In genomic region chr19:19575411-19575810, GRCh38 we compare ENCODE assay signal across 26 cellular contexts. TPM values are rescaled to one million over a fixed set of nuclear protein-coding genes. Genes with fewer than 3 reads are reported as not detected.
DNase-seq lines count a peak whose midpoint lies in the region; ATAC-seq, FAIRE-seq and TF ChIP-seq lines count a peak whose summit lies in the region.
"Had no signal": no experiment of that assay in that cellular context is flagged by ENCODE, and none has a peak within 500 bp of the region (broad histone marks: within the 10 kb centered on the region; RNA-seq: fewer than 3 reads in every experiment).

No MANE protein-coding gene starts in this region.

- H3K4me1 Mint-ChIP-seq in stimulated activated naive CD8-positive, alpha-beta T cell treated with anti-CD3 and anti-CD28 coated beads, Interleukin-15, Interleukin-2, amounts not matched to agents 100 ng/mL and 50 ng/mL, for 24 hours (ENCODE audit: low read depth), result no peaks in the 10 kb centered on the region
- H3K4me1 Mint-ChIP-seq in stimulated activated naive CD8-positive, alpha-beta T cell treated with anti-CD3 and anti-CD28 coated beads, Interleukin-15, amount 100 ng/mL, for 72 hours, result peaks cover 14% of the 10 kb centered on the region
- no peaks in the 10 kb centered on the region for H3K4me1 Mint-ChIP-seq in type B pancreatic cell (ENCODE audit: unreplicated experiment)

- peaks cover 0 to 1% of the 10 kb centered on the region in 2 experiments for H4K20me1 ChIP-seq in H1 (replicated peaks in 1 of 2; ENCODE audit: control insufficient read depth in 1 of 2, insufficient read depth in 2 of 2, low read length in 2 of 2)

- no peak overlapping the region for H3K4ac ChIP-seq in H1 (replicated peaks; ENCODE audit: insufficient read length, low read depth, low read length)

- H3K4me2 ChIP-seq in H1 (ENCODE audit: insufficient read depth in 1 of 2, low read depth in 2 of 2, low read length in 2 of 2), result no peak overlapping the region

- H4K5ac ChIP-seq in H1 (ENCODE audit: insufficient read length, low read depth, low read length), result no peak overlapping the region

- TF ChIP-seq RAD21 in H1 (IDR thresholded peaks at IDR 0.05 in 1 of 2, conservative IDR thresholded peaks at IDR 0.05 in 1 of 2; ENCODE audit: low read depth in 2 of 2, low read length in 2 of 2), result no peak

- no peak overlapping the region for H3K4me3 Mint-ChIP-seq in stimulated activated naive CD8-positive, alpha-beta T cell treated with anti-CD3 and anti-CD28 coated beads, Interleukin-15, Interleukin-2, amounts not matched to agents 100 ng/mL and 50 ng/mL, for 24 hours
- H3K4me3 Mint-ChIP-seq in stimulated activated naive CD8-positive, alpha-beta T cell treated with anti-CD3 and anti-CD28 coated beads, Interleukin-15, amount 100 ng/mL, for 72 hours, result no peak overlapping the region
- H3K4me3 Mint-ChIP-seq in type B pancreatic cell, result no peak overlapping the region
- H3K4me3 Mint-ChIP-seq: activated naive CD4-positive, alpha-beta T cell treated with anti-CD3 and anti-CD28 coated beads, Interleukin-2, amount 10 ng/mL, durations not matched to agents 7 days and 5 days; activated T-cell treated with anti-CD3 and anti-CD28 coated beads, Interleukin-2, amount 50 U/mL, for 4 hours; mesothelial cell of epicardium; natural killer cell had no signal

- CTCF ChIA-PET in H1 (lab: Charles Lee; ENCODE audit: partially characterized antibody), result interaction anchor here (1.0 to 11.1 kb wide), 3 partner anchors 21 to 44 kb away, joined by 3 to 101 read pairs (median 4); no protein-coding TSS in a partner anchor

- no peak overlapping the region for H4K91ac ChIP-seq in H1 (replicated peaks; ENCODE audit: insufficient read length, low read length)

- TF ChIP-seq POLR2A in H1 (IDR thresholded peaks at IDR 0.05; ENCODE audit: control extremely low read depth in 1 of 2, low read depth in 2 of 2, low read length in 2 of 2), result no peak

- no peaks in the 10 kb centered on the region for H3K9me3 Mint-ChIP-seq in stimulated activated naive CD8-positive, alpha-beta T cell treated with anti-CD3 and anti-CD28 coated beads, Interleukin-15, Interleukin-2, amounts not matched to agents 100 ng/mL and 50 ng/mL, for 24 hours
- H3K9me3 Mint-ChIP-seq in stimulated activated naive CD8-positive, alpha-beta T cell treated with anti-CD3 and anti-CD28 coated beads, Interleukin-15, amount 100 ng/mL, for 72 hours, result no peaks in the 10 kb centered on the region
- no peaks in the 10 kb centered on the region for H3K9me3 Mint-ChIP-seq in type B pancreatic cell
- H3K9me3 Mint-ChIP-seq: activated naive CD4-positive, alpha-beta T cell treated with anti-CD3 and anti-CD28 coated beads, Interleukin-2, amount 10 ng/mL, durations not matched to agents 7 days and 5 days; activated T-cell treated with anti-CD3 and anti-CD28 coated beads, Interleukin-2, amount 50 U/mL, for 4 hours; mesothelial cell of epicardium; natural killer cell had no signal

- no peaks in the 10 kb centered on the region; a peak in 1 of 8 replicates for H3K36me3 ChIP-seq in H1 (ENCODE audit: control insufficient read depth in 2 of 4, insufficient read depth in 4 of 4, low read length in 3 of 4)
- H3K36me3 ChIP-seq: heart left ventricle, MG63, vagina had no signal

- peak overlapping the region; percentile 24 for H3K27ac Mint-ChIP-seq in stimulated activated naive CD8-positive, alpha-beta T cell treated with anti-CD3 and anti-CD28 coated beads, Interleukin-15, Interleukin-2, amounts not matched to agents 100 ng/mL and 50 ng/mL, for 24 hours
- H3K27ac Mint-ChIP-seq in stimulated activated naive CD8-positive, alpha-beta T cell treated with anti-CD3 and anti-CD28 coated beads, Interleukin-15, amount 100 ng/mL, for 72 hours, result peak overlapping the region; percentile 20 to 89
- H3K27ac Mint-ChIP-seq in type B pancreatic cell, result no peak overlapping the region
- H3K27ac Mint-ChIP-seq: activated naive CD4-positive, alpha-beta T cell treated with anti-CD3 and anti-CD28 coated beads, Interleukin-2, amount 10 ng/mL, durations not matched to agents 7 days and 5 days; mesothelial cell of epicardium; natural killer cell had no signal

- no peaks in the 10 kb centered on the region; the same call in 1 of the 2 replicates for H3K23me2 ChIP-seq in H1 (ENCODE audit: low read depth, low read length)

- no peaks in the 10 kb centered on the region for H3K27me3 Mint-ChIP-seq in stimulated activated naive CD8-positive, alpha-beta T cell treated with anti-CD3 and anti-CD28 coated beads, Interleukin-15, Interleukin-2, amounts not matched to agents 100 ng/mL and 50 ng/mL, for 24 hours
- H3K27me3 Mint-ChIP-seq in stimulated activated naive CD8-positive, alpha-beta T cell treated with anti-CD3 and anti-CD28 coated beads, Interleukin-15, amount 100 ng/mL, for 72 hours, result no peaks in the 10 kb centered on the region
- no peaks in the 10 kb centered on the region for H3K27me3 Mint-ChIP-seq in type B pancreatic cell
- H3K27me3 Mint-ChIP-seq: activated naive CD4-positive, alpha-beta T cell treated with anti-CD3 and anti-CD28 coated beads, Interleukin-2, amount 10 ng/mL, durations not matched to agents 7 days and 5 days had no signal

- H2BK12ac ChIP-seq in H1 (ENCODE audit: low read depth, low read length), result no peak overlapping the region

- TF ChIP-seq EP300 in H1 (IDR thresholded peaks at IDR 0.05; ENCODE audit: borderline replicate concordance in 1 of 2, low read depth in 2 of 2, low read length in 2 of 2), result no peak; a peak in 1 of 3 replicates

- no peak overlapping the region for H3K14ac ChIP-seq in H1 (ENCODE audit: insufficient read length)

- H3K27me3 ChIP-seq in H1 (replicated peaks in 1 of 4; ENCODE audit: control insufficient read depth in 3 of 4, extremely low read depth in 1 of 4, insufficient read depth in 3 of 4, low read length in 3 of 4), result no peaks in the 10 kb centered on the region; a peak in 1 of 7 replicates
- H3K27me3 ChIP-seq: dorsolateral prefrontal cortex, heart left ventricle, left lung, MG63, vagina had no signal

- H3K36me3 Mint-ChIP-seq in stimulated activated naive CD8-positive, alpha-beta T cell treated with anti-CD3 and anti-CD28 coated beads, Interleukin-15, Interleukin-2, amounts not matched to agents 100 ng/mL and 50 ng/mL, for 24 hours (ENCODE audit: low read depth), result no peaks in the 10 kb centered on the region
- peaks cover 4% of the 10 kb centered on the region for H3K36me3 Mint-ChIP-seq in type B pancreatic cell
- H3K36me3 Mint-ChIP-seq: natural killer cell had no signal

- no peak overlapping the region for H3K27ac ChIP-seq in H1 (ENCODE audit: low read depth, low read length)
- H3K27ac ChIP-seq in coronary artery, result no peak overlapping the region
- H3K27ac ChIP-seq: dorsolateral prefrontal cortex, epithelial cell of prostate, heart left ventricle, left lung, vagina had no signal

- no peak overlapping the region for H2BK5ac ChIP-seq in H1 (ENCODE audit: low read depth, low read length)

- no peak overlapping the region for H4K8ac ChIP-seq in H1 (ENCODE audit: extremely low read depth, insufficient read depth, low read length)

- ATAC-seq in stimulated activated naive CD8-positive, alpha-beta T cell treated with anti-CD3 and anti-CD28 coated beads, Interleukin-15, Interleukin-2, amounts not matched to agents 100 U/mL and 50 U/mL, for 24 hours, result no peak
- no peak for ATAC-seq in stimulated activated naive CD8-positive, alpha-beta T cell treated with anti-CD3 and anti-CD28 coated beads, Interleukin-15, amount 100 ng/mL, for 72 hours
- ATAC-seq: activated T-cell treated with anti-CD3 and anti-CD28 coated beads, Interleukin-2, amount 50 U/mL, for 4 hours; heart left ventricle; left lung; natural killer cell; SK-N-SH treated with all-trans-retinoic acid at 6 μM for 48 hours had no signal

- H3K18ac ChIP-seq in H1 (ENCODE audit: extremely low read depth, low read length), result no peak overlapping the region; the same call in 1 of the 2 replicates

- no peak overlapping the region for H2AFZ ChIP-seq in H1 (ENCODE audit: low read length)

- no peaks in the 10 kb centered on the region for H3K79me1 ChIP-seq in H1 (ENCODE audit: low read depth, low read length)

- H3K4me3 ChIP-seq in H1 (ENCODE audit: extremely low read depth in 1 of 4, insufficient read depth in 2 of 4, low read depth in 3 of 4, low read length in 4 of 4), result no peak overlapping the region
- H3K4me3 ChIP-seq in coronary artery, result no peak overlapping the region
- H3K4me3 ChIP-seq: dorsolateral prefrontal cortex, heart left ventricle, left lung, MG63, vagina had no signal

- FAIRE-seq in H1 (lab: Jason Lieb, UNC), result peak; percentile 63
- FAIRE-seq: GM12892, GM19239 had no signal

- H3K79me2 ChIP-seq in H1 (ENCODE audit: control insufficient read depth in 1 of 2, insufficient read depth in 2 of 2, low read length in 2 of 2), result no peaks in the 10 kb centered on the region

- H2BK20ac ChIP-seq in H1 (ENCODE audit: low read length), result no peak overlapping the region

- no peaks in the 10 kb centered on the region for H3K9me3 ChIP-seq in H1 (ENCODE audit: insufficient read depth in 2 of 2, low read depth in 1 of 2, low read length in 1 of 2)
- H3K9me3 ChIP-seq: Caco-2, heart left ventricle, left lung, MG63, vagina had no signal

- H3K4me1 ChIP-seq in H1 (replicated peaks in 1 of 4; ENCODE audit: control insufficient read depth in 3 of 4, insufficient read depth in 4 of 4, low read length in 3 of 4), result peaks cover 0 to 5% (median 2%) of the 10 kb centered on the region in 4 experiments; a peak in 5 of 7 replicates
- H3K4me1 ChIP-seq: Caco-2, heart left ventricle, left lung, vagina had no signal

- H2BK15ac ChIP-seq in H1 (ENCODE audit: low read length), result no peak overlapping the region

- POLR2A ChIA-PET in H1 (lab: Charles Lee; ENCODE audit: partially characterized antibody), result no interaction called here

- no peak for DNase-seq in stimulated activated naive CD8-positive, alpha-beta T cell treated with anti-CD3 and anti-CD28 coated beads, Interleukin-15, Interleukin-2, amounts not matched to agents 100 U/mL and 50 U/mL, for 24 hours
- DNase-seq in NCI-H748 (lab: John Stamatoyannopoulos, UW; ENCODE audit: unreplicated experiment) (peak; percentile 93), H1 (ENCODE audit: low read depth in 1 of 2, low spot score in 2 of 2) (no peak), type B pancreatic cell (ENCODE audit: extremely low spot score, unreplicated experiment) (no peak), KG1 (lab: John Stamatoyannopoulos, UW) (no peak), coronary artery (ENCODE audit: low spot score) (no peak)
- DNase-seq in stimulated activated naive CD8-positive, alpha-beta T cell treated with anti-CD3 and anti-CD28 coated beads, Interleukin-15, amount 100 ng/mL, for 72 hours, result no peak
- DNase-seq: activated naive CD4-positive, alpha-beta T cell treated with anti-CD3 and anti-CD28 coated beads, Interleukin-2, amount 10 ng/mL, durations not matched to agents 7 days and 5 days; activated T-cell treated with anti-CD3 and anti-CD28 coated beads, Interleukin-2, amount 50 U/mL, for 4 hours; Caco-2; caudate nucleus; dorsolateral prefrontal cortex; heart left ventricle; left lung; MG63; natural killer cell; NCI-H187 treated with DMSO at 0.1 percent for 48 hours; NCI-H446 treated with DMSO at 0.1 percent for 48 hours; posterior cingulate gyrus had no signal

- no peak overlapping the region for H3K9ac ChIP-seq in H1 (replicated peaks in 1 of 4; ENCODE audit: extremely low read depth in 1 of 4, low read depth in 3 of 4, low read length in 3 of 4)

- TF ChIP-seq CTCF in H1 (IDR thresholded peaks at IDR 0.05; ENCODE audit: control extremely low read depth in 1 of 3, insufficient read depth in 1 of 3, low read depth in 1 of 3, low read length in 3 of 3) (no peak), type B pancreatic cell (conservative IDR thresholded peaks at IDR 0.05) (no peak), coronary artery (IDR thresholded peaks at IDR 0.05) (no peak)

- WGBS in H1 (ENCODE audit: extremely low coverage in 1 of 2, insufficient coverage in 1 of 2, insufficient read length in 1 of 2, insufficient replicate concordance in 2 of 2, low coverage in 1 of 2, low lambda C conversion rate in 2 of 2, missing lambda C conversion rate in 1 of 2), 2 experiments, result 49% methylated on average over 6 of the region's 6 CpGs; no CpG with 5 or more reads in 1 of the 2 experiments

- no peak overlapping the region for H3K23ac ChIP-seq in H1 (ENCODE audit: insufficient read length)

- no peak overlapping the region for H2AK5ac ChIP-seq in H1 (ENCODE audit: low read depth, low read length)

- H3K56ac ChIP-seq in H1 (replicated peaks; ENCODE audit: insufficient read length, low read depth, low read length), result no peak overlapping the region

- H2BK120ac ChIP-seq in H1 (replicated peaks; ENCODE audit: low read depth, low read length), result no peak overlapping the region

RNA-seq across cellular contexts. Expression of gene CILP2, which starts 37.3 kb away (rescaled TPM):
- 5.8 and 5.9 TPM in 2 replicates for total RNA-seq in H1 (2021; fragmentation: NEBNext Ultra II Directional; extraction: Animal tissue kit (Norgen Biotek cat#: 25700))
- polyA plus RNA-seq in H1 (2011; rRNA removed), result 4.4 and 8.2 TPM in 2 replicates
- polyA plus RNA-seq in H1 (2011; cell fraction: cytosol; rRNA removed), result 4.4 TPM
- polyA plus RNA-seq in H1 (2011; cell fraction: nucleus; rRNA removed), result 11.5 TPM
- 2.7 to 4.9 TPM (median 4.1 TPM) in 4 replicates for polyA plus RNA-seq in H1 (2012, experiment 1 of 2)
- polyA plus RNA-seq in H1 (2012, experiment 2 of 2), result 5.0 TPM
- polyA plus RNA-seq in H1 (2013, experiment 1 of 2), result 14.1 TPM
- polyA plus RNA-seq in H1 (2013, experiment 2 of 2), result 10.8 TPM
- 1.6 and 1.9 TPM in 2 replicates for polyA minus RNA-seq in H1 (2011; rRNA and poly(A)+ RNA removed)
- polyA minus RNA-seq in H1 (2011; cell fraction: cytosol; rRNA and poly(A)+ RNA removed), result 4.0 TPM
- 4.1 TPM for polyA minus RNA-seq in H1 (2011; cell fraction: nucleus; rRNA and poly(A)+ RNA removed)
- total RNA-seq in type B pancreatic cell (ENCODE audit: low replicate concordance), result 0.74 and 3.2 TPM in 2 replicates

RNA-seq across cellular contexts. Expression of gene PBX4, which starts 43.1 kb away (rescaled TPM):
- total RNA-seq in H1 (2021; fragmentation: NEBNext Ultra II Directional; extraction: Animal tissue kit (Norgen Biotek cat#: 25700)), result 3.3 and 3.4 TPM in 2 replicates
- 3.8 and 8.3 TPM in 2 replicates for polyA plus RNA-seq in H1 (2011; rRNA removed)
- polyA plus RNA-seq in H1 (2011; cell fraction: cytosol; rRNA removed), result 6.5 TPM
- polyA plus RNA-seq in H1 (2011; cell fraction: nucleus; rRNA removed), result 12.1 TPM
- 3.9 to 6.8 TPM (median 4.8 TPM) in 4 replicates for polyA plus RNA-seq in H1 (2012, experiment 1 of 2)
- polyA plus RNA-seq in H1 (2012, experiment 2 of 2), result 2.2 TPM
- polyA plus RNA-seq in H1 (2013, experiment 1 of 2), result 3.7 TPM
- 4.1 TPM for polyA plus RNA-seq in H1 (2013, experiment 2 of 2)
- 1.7 and 1.8 TPM in 2 replicates for polyA minus RNA-seq in H1 (2011; rRNA and poly(A)+ RNA removed)
- 2.9 TPM for polyA minus RNA-seq in H1 (2011; cell fraction: cytosol; rRNA and poly(A)+ RNA removed)
- polyA minus RNA-seq in H1 (2011; cell fraction: nucleus; rRNA and poly(A)+ RNA removed), result 2.6 TPM
- 2.1 and 10.9 TPM in 2 replicates for total RNA-seq in type B pancreatic cell (ENCODE audit: low replicate concordance)

RNA-seq across cellular contexts. Expression of gene YJEFN3, which starts 46.7 kb away (rescaled TPM):
- total RNA-seq in H1 (2021; fragmentation: NEBNext Ultra II Directional; extraction: Animal tissue kit (Norgen Biotek cat#: 25700)), result 5.0 and 5.7 TPM in 2 replicates
- polyA plus RNA-seq in H1 (2011; rRNA removed), result 9.4 and 17.2 TPM in 2 replicates
- 11.9 TPM for polyA plus RNA-seq in H1 (2011; cell fraction: cytosol; rRNA removed)
- 42.5 TPM for polyA plus RNA-seq in H1 (2011; cell fraction: nucleus; rRNA removed)
- polyA plus RNA-seq in H1 (2012, experiment 1 of 2), result 9.3 to 12.5 TPM (median 12.0 TPM) in 4 replicates
- 5.3 TPM for polyA plus RNA-seq in H1 (2012, experiment 2 of 2)
- polyA plus RNA-seq in H1 (2013, experiment 1 of 2), result 5.6 TPM
- polyA plus RNA-seq in H1 (2013, experiment 2 of 2), result 5.0 TPM
- 0.71 and 1.0 TPM in 2 replicates for polyA minus RNA-seq in H1 (2011; rRNA and poly(A)+ RNA removed)
- 1.5 TPM for polyA minus RNA-seq in H1 (2011; cell fraction: cytosol; rRNA and poly(A)+ RNA removed)
- polyA minus RNA-seq in H1 (2011; cell fraction: nucleus; rRNA and poly(A)+ RNA removed), result 3.4 TPM
- 12.2 and 23.2 TPM in 2 replicates for total RNA-seq in type B pancreatic cell (ENCODE audit: low replicate concordance)

RNA-seq across cellular contexts. Expression of gene LPAR2, which starts 52.6 kb away (rescaled TPM):
- total RNA-seq in H1 (2021; fragmentation: NEBNext Ultra II Directional; extraction: Animal tissue kit (Norgen Biotek cat#: 25700)), result 47.1 and 47.6 TPM in 2 replicates
- 70.2 and 121 TPM in 2 replicates for polyA plus RNA-seq in H1 (2011; rRNA removed)
- 54.8 TPM for polyA plus RNA-seq in H1 (2011; cell fraction: cytosol; rRNA removed)
- 298 TPM for polyA plus RNA-seq in H1 (2011; cell fraction: nucleus; rRNA removed)
- 43.0 to 66.6 TPM (median 64.7 TPM) in 4 replicates for polyA plus RNA-seq in H1 (2012, experiment 1 of 2)
- 51.1 TPM for polyA plus RNA-seq in H1 (2012, experiment 2 of 2)
- 89.2 TPM for polyA plus RNA-seq in H1 (2013, experiment 1 of 2)
- polyA plus RNA-seq in H1 (2013, experiment 2 of 2), result 78.1 TPM
- polyA minus RNA-seq in H1 (2011; rRNA and poly(A)+ RNA removed), result 14.0 and 21.6 TPM in 2 replicates
- 21.4 TPM for polyA minus RNA-seq in H1 (2011; cell fraction: cytosol; rRNA and poly(A)+ RNA removed)
- polyA minus RNA-seq in H1 (2011; cell fraction: nucleus; rRNA and poly(A)+ RNA removed), result 38.2 TPM
- 25.7 and 56.5 TPM in 2 replicates for total RNA-seq in type B pancreatic cell (ENCODE audit: low replicate concordance)

RNA-seq across cellular contexts. Expression of gene NDUFA13, which starts 59.4 kb away (rescaled TPM):
- 413 and 425 TPM in 2 replicates for total RNA-seq in H1 (2021; fragmentation: NEBNext Ultra II Directional; extraction: Animal tissue kit (Norgen Biotek cat#: 25700))
- polyA plus RNA-seq in H1 (2011; rRNA removed), result 1,105 and 1,309 TPM in 2 replicates
- polyA plus RNA-seq in H1 (2011; cell fraction: cytosol; rRNA removed), result 1,197 TPM
- 627 TPM for polyA plus RNA-seq in H1 (2011; cell fraction: nucleus; rRNA removed)
- polyA plus RNA-seq in H1 (2012, experiment 1 of 2), result 415 to 713 TPM (median 615 TPM) in 4 replicates
- 1,304 TPM for polyA plus RNA-seq in H1 (2012, experiment 2 of 2)
- 247 TPM for polyA plus RNA-seq in H1 (2013, experiment 1 of 2)
- 247 TPM for polyA plus RNA-seq in H1 (2013, experiment 2 of 2)
- polyA minus RNA-seq in H1 (2011; rRNA and poly(A)+ RNA removed), result 97.5 and 101 TPM in 2 replicates
- polyA minus RNA-seq in H1 (2011; cell fraction: cytosol; rRNA and poly(A)+ RNA removed), result 111 TPM
- polyA minus RNA-seq in H1 (2011; cell fraction: nucleus; rRNA and poly(A)+ RNA removed), result 98.8 TPM
- total RNA-seq in type B pancreatic cell (ENCODE audit: low replicate concordance), result 396 and 419 TPM in 2 replicates
